In the genomic region with DNA sequence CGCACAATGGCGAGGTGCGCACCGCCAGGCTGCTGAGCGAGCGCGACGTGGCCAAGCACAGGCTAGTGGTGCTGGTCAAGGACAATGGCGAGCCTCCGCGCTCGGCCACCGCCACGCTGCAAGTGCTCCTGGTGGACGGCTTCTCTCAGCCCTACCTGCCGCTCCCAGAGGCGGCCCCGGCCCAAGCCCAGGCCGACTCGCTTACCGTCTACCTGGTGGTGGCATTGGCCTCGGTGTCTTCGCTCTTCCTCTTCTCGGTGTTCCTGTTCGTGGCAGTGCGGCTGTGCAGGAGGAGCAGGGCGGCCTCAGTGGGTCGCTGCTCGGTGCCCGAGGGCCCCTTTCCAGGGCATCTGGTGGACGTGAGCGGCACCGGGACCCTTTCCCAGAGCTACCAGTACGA, we compare ENCODE assay signal across 2 cellular contexts. TPM values are rescaled to one million over a fixed set of nuclear protein-coding genes. Genes with fewer than 3 reads are reported as not detected.
"Had no signal": no experiment of that assay in that cellular context is flagged by ENCODE, and none has a peak within 500 bp of the region (broad histone marks: within the 10 kb centered on the region; RNA-seq: fewer than 3 reads in every experiment).

No MANE protein-coding gene starts in this region.

RNA-seq across cellular contexts. Expression of a gene that starts 2.2 kb away (rescaled TPM):
- total RNA-seq: G401, GM12878 had no signal

RNA-seq across cellular contexts. Expression of a gene that starts 24.3 kb away (rescaled TPM):
- total RNA-seq: GM12878 had no signal

RNA-seq across cellular contexts. Expression of a gene that starts 33.7 kb away (rescaled TPM):
- total RNA-seq: G401, GM12878 had no signal

RNA-seq across cellular contexts. Expression of a gene that starts 38.9 kb away (rescaled TPM):
- total RNA-seq: G401, GM12878 had no signal

RNA-seq across cellular contexts. Expression of a gene that starts 48.0 kb away (rescaled TPM):
- total RNA-seq: GM12878 had no signal
